1 cellular context compared by ENCODE assay signal in genomic region chr19:19429361-19429760, GRCh38.
TF ChIP-seq lines count a peak whose summit lies in the region.

No MANE protein-coding gene starts in this region.

TF ChIP-seq in SK-N-SH treated with all-trans-retinoic acid at 6 μM for 48 hours, 23 proteins besides CTCF, POLR2A, EP300 and RAD21 (continued from another document):
- TF ChIP-seq TSHZ2 (CRISPR knock-in tag; IDR thresholded peaks at IDR 0.05) = no peak
- no peak for TF ChIP-seq PATZ1 (CRISPR knock-in tag; IDR thresholded peaks at IDR 0.05; ENCODE audit: borderline replicate concordance)
- TF ChIP-seq ARNTL (CRISPR knock-in tag; IDR thresholded peaks at IDR 0.05; ENCODE audit: borderline replicate concordance, low read depth) = no peak
- no peak for TF ChIP-seq OSR1 (CRISPR knock-in tag; IDR thresholded peaks at IDR 0.05)
- no peak for TF ChIP-seq CSRNP3 (CRISPR knock-in tag; IDR thresholded peaks at IDR 0.05)
- TF ChIP-seq ZNF565 (CRISPR knock-in tag; conservative IDR thresholded peaks at IDR 0.05; ENCODE audit: low read depth) = no peak
- TF ChIP-seq TOX (CRISPR knock-in tag; IDR thresholded peaks at IDR 0.05; ENCODE audit: borderline replicate concordance) = no peak
- TF ChIP-seq ZNF8 (CRISPR knock-in tag; IDR thresholded peaks at IDR 0.05) = no peak
